Comparison of ENCODE assay signal across 8 cellular contexts in genomic region chr1:28258628-28259251, GRCh38. TPM values are rescaled to one million over a fixed set of nuclear protein-coding genes. Genes with fewer than 3 reads are reported as not detected.
DNase-seq lines count a peak whose midpoint lies in the region; ATAC-seq and TF ChIP-seq lines count a peak whose summit lies in the region.

No MANE protein-coding gene starts in this region.

- H3K27ac ChIP-seq in ascending aorta = peak overlapping the region; percentile 64 to 70
- no peak overlapping the region for H3K27ac ChIP-seq in mesenchymal stem cell (ENCODE audit: low read length, poor library complexity, severe bottlenecking)

- no peak overlapping the region for H3K4me2 ChIP-seq in mesenchymal stem cell (ENCODE audit: low read length, poor library complexity, severe bottlenecking)

- peak overlapping the region in 1 of 2 experiments; percentile 61 for H3K4ac ChIP-seq in mesenchymal stem cell (ENCODE audit: low read depth in 1 of 2, low read length in 2 of 2)

- peaks cover 3% of the 10 kb centered on the region for H3K79me1 ChIP-seq in mesenchymal stem cell (replicated peaks; ENCODE audit: low read length, poor library complexity, severe bottlenecking)

- no peaks in the 10 kb centered on the region for H3K9me3 ChIP-seq in ascending aorta
- H3K9me3 ChIP-seq in mesenchymal stem cell (ENCODE audit: control insufficient read depth, low read length) = no peaks in the 10 kb centered on the region

- peak; percentile 5 for ATAC-seq in HG03025 (IDR thresholded peaks at IDR 0.05; ENCODE audit: low FRiP score, unreplicated experiment)

- no peak overlapping the region for H2BK5ac ChIP-seq in mesenchymal stem cell (ENCODE audit: low read depth, low read length, poor library complexity, severe bottlenecking)

- H3K14ac ChIP-seq in mesenchymal stem cell (ENCODE audit: low read length in 2 of 2) = no peak overlapping the region

- intact Hi-C loops in ascending aorta (cut with DNase I) = loop anchor here (1.0 to 10.0 kb wide), 7 partner anchors 11 to 626 kb away; partner anchors contain the start of genes DNAJC8, MED18, STX12 and YTHDF2

- peak overlapping the region in 1 of 2 experiments; percentile 33 for H2BK12ac ChIP-seq in mesenchymal stem cell (ENCODE audit: low read length in 2 of 2)

- H3K18ac ChIP-seq in mesenchymal stem cell (ENCODE audit: low read depth in 1 of 2, low read length in 2 of 2) = peak overlapping the region; percentile 1 to 33

- peak overlapping the region; percentile 98 for H3K9ac ChIP-seq in mesenchymal stem cell (ENCODE audit: low read length)

- H3K4me1 ChIP-seq in ascending aorta (peaks cover 5 to 30% of the 10 kb centered on the region in 2 donors), mesenchymal stem cell (ENCODE audit: control insufficient read depth, insufficient read depth, low read depth, low read length) (peaks cover 16% of the 10 kb centered on the region)

- in situ Hi-C loops in ACHN (cut with HindIII; ENCODE audit: low pct_ligation_motif_present, low pct_unique_long_range_greater_than_20kb, low sequenced_read_pairs) = no loop called here

- no peak overlapping the region for H3K23ac ChIP-seq in mesenchymal stem cell (ENCODE audit: low read length in 2 of 2)

- peak overlapping the region; percentile 2 for H2BK120ac ChIP-seq in mesenchymal stem cell (ENCODE audit: low read depth, low read length)

- H4K91ac ChIP-seq in mesenchymal stem cell (ENCODE audit: low read length) = no peak overlapping the region

- no peak for TF ChIP-seq CTCF in ascending aorta (IDR thresholded peaks at IDR 0.05)

- no peak overlapping the region for H2AK5ac ChIP-seq in mesenchymal stem cell (ENCODE audit: low read length, severe bottlenecking)

- no peak overlapping the region for H2BK15ac ChIP-seq in mesenchymal stem cell (ENCODE audit: low read depth, poor library complexity, severe bottlenecking)

- peak overlapping the region; percentile 36 for H2AFZ ChIP-seq in mesenchymal stem cell (ENCODE audit: low read depth, low read length)

- H3K27me3 ChIP-seq in ascending aorta (no peaks in the 10 kb centered on the region), mesenchymal stem cell (ENCODE audit: control insufficient read depth in 1 of 2, insufficient read depth in 1 of 2, low read length in 2 of 2) (no peaks in the 10 kb centered on the region)

- 41% methylated on average over 12 of the region's 12 CpGs for WGBS in mesenchymal stem cell

- DNase-seq in ACHN (peak; percentile 19), ascending aorta (ENCODE audit: low spot score in 2 of 2) (no peak), mesenchymal stem cell (peak; percentile 26), NCI-H82 (lab: John Stamatoyannopoulos, UW) (no peak), DMS79 (lab: John Stamatoyannopoulos, UW) (no peak), GDM1 (lab: John Stamatoyannopoulos, UW) (no peak), middle frontal gyrus (ENCODE audit: extremely low spot score, low spot score) (no peak)

- H3K4me3 ChIP-seq in ascending aorta (peak overlapping the region; percentile 99 to 100), mesenchymal stem cell (ENCODE audit: insufficient read depth in 1 of 2, low read depth in 1 of 2, low read length in 2 of 2) (peak overlapping the region in 1 of 2 experiments; percentile 70)

- no peak overlapping the region for H4K8ac ChIP-seq in mesenchymal stem cell (ENCODE audit: low read length)

- H3K36me3 ChIP-seq in ascending aorta = no peaks in the 10 kb centered on the region
- H3K36me3 ChIP-seq in mesenchymal stem cell (ENCODE audit: control insufficient read depth in 1 of 2, insufficient read depth in 2 of 2, low read depth in 1 of 2, low read length in 2 of 2) = peaks cover 0 to 5% of the 10 kb centered on the region in 2 experiments

RNA-seq across cellular contexts. Expression of gene SESN2, which starts 0.6 kb away (rescaled TPM):
- total RNA-seq in ascending aorta = 7.6 TPM
- polyA plus RNA-seq in mesenchymal stem cell (2013, experiment 1 of 2) = 29.9 TPM
- polyA plus RNA-seq in mesenchymal stem cell (2013, experiment 2 of 2) = 29.1 TPM

RNA-seq across cellular contexts. Expression of gene ATP5IF1, which starts 22.8 kb away (rescaled TPM):
- total RNA-seq in ascending aorta = 220 TPM
- 410 TPM for polyA plus RNA-seq in mesenchymal stem cell (2013, experiment 1 of 2)
- 423 TPM for polyA plus RNA-seq in mesenchymal stem cell (2013, experiment 2 of 2)

RNA-seq across cellular contexts. Expression of gene DNAJC8, which starts 25.9 kb away (rescaled TPM):
- total RNA-seq in ascending aorta = 65.2 TPM
- 128 TPM for polyA plus RNA-seq in mesenchymal stem cell (2013, experiment 1 of 2)
- polyA plus RNA-seq in mesenchymal stem cell (2013, experiment 2 of 2) = 125 TPM

Comparison
In these comparisons a context has a peak if more than half of its experiments do, and no peak if none do; other contexts are left out.
1. DNase-seq: peak in ACHN (single experiment) and mesenchymal stem cell (single experiment); none in ascending aorta (0 of 2), NCI-H82 (single experiment), DMS79 (single experiment), GDM1 (single experiment) and middle frontal gyrus (single experiment).